ENCODE assay signal across 1 cellular context in the genomic region with DNA sequence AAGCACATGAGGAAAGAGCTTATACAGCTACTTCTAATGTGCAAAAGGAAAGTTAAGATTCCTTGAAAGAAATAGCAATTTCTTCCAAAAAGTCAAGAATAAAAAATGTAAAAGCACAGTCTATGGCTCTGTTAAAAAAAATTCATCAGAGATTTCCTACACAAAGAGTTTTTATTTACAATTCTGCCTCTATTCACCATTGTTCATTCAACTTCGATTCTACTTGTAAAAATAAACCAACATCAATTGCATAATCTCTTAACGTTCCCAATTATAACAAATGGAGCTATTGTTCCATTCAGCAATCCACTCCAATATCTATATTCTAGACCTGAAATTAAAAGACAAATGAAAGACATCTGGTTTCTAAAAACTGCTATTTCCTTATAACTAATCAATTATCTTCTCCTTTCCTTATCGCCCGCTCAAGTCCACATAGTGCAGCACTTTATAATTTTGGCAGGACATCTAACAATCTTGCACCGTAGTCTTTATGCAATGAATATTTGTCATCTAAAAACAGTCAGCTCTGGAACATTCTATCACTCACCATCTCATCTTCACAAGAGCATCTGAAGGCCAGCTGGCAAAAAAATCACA.
TF ChIP-seq lines count a peak whose summit lies in the region.

No MANE protein-coding gene starts in this region.

TF ChIP-seq in SK-N-SH treated with all-trans-retinoic acid at 6 μM for 48 hours, 23 proteins besides CTCF, POLR2A, EP300 and RAD21 (continued from another document):
- TF ChIP-seq PPARA (CRISPR knock-in tag; IDR thresholded peaks at IDR 0.05; ENCODE audit: borderline replicate concordance) (no peak), ARNTL (CRISPR knock-in tag; IDR thresholded peaks at IDR 0.05; ENCODE audit: borderline replicate concordance, low read depth) (no peak)
- TF ChIP-seq, protein P1, sequence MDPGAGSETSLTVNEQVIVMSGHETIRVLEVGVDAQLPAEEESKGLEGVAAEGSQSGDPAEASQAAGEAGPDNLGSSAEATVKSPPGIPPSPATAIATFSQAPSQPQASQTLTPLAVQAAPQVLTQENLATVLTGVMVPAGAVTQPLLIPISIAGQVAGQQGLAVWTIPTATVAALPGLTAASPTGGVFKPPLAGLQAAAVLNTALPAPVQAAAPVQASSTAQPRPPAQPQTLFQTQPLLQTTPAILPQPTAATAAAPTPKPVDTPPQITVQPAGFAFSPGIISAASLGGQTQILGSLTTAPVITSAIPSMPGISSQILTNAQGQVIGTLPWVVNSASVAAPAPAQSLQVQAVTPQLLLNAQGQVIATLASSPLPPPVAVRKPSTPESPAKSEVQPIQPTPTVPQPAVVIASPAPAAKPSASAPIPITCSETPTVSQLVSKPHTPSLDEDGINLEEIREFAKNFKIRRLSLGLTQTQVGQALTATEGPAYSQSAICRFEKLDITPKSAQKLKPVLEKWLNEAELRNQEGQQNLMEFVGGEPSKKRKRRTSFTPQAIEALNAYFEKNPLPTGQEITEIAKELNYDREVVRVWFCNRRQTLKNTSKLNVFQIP (CRISPR knock-in tag; IDR thresholded peaks at IDR 0.05; ENCODE audit: borderline replicate concordance, low read depth) = no peak
